Comparison of ENCODE assay signal across 9 cellular contexts in genomic region chr6:53171605-53172467, GRCh38. TPM values are rescaled to one million over a fixed set of nuclear protein-coding genes. Genes with fewer than 3 reads are reported as not detected.
DNase-seq lines count a peak whose midpoint lies in the region; TF ChIP-seq lines count a peak whose summit lies in the region.
"Had no signal": no experiment of that assay in that cellular context is flagged by ENCODE, and none has a peak within 500 bp of the region (broad histone marks: within the 10 kb centered on the region; RNA-seq: fewer than 3 reads in every experiment).

No MANE protein-coding gene starts in this region.

- DNase-seq in GF-D8 (lab: John Stamatoyannopoulos, UW), result peak; percentile 10
- DNase-seq in H7, result peak; percentile 82
- DNase-seq in M059J (ENCODE audit: low read depth), result peak; percentile 71
- peak; percentile 75 for DNase-seq in SK-MEL-5 (ENCODE audit: low read depth, low spot score)
- peak; percentile 74 to 92 (median 88) for DNase-seq in activated naive CD4-positive, alpha-beta T cell (lab: John Stamatoyannopoulos, UW)
- DNase-seq in glomerular endothelial cell (ENCODE audit: extremely low read depth, low read depth, low spot score), result peak; percentile 23
- peak; percentile 91 for DNase-seq in transverse colon

- H3K9ac ChIP-seq in parathyroid adenoma, result no peak overlapping the region

- H3K4me3 ChIP-seq in H7 (ENCODE audit: insufficient read depth, low read depth, low read length), result no peak overlapping the region
- no peak overlapping the region for H3K4me3 ChIP-seq in parathyroid adenoma (ENCODE audit: low read depth, low read length)
- no peak overlapping the region for H3K4me3 ChIP-seq in transverse colon

- in situ Hi-C loops in SK-MEL-5 (cut with HindIII; ENCODE audit: low pct_unique_long_range_greater_than_20kb, low sequenced_read_pairs) (no loop called here), transverse colon (cut with MboI; ENCODE audit: low pct_ligation_motif_present in 1 of 4, low pct_unique_long_range_greater_than_20kb in 1 of 4, low sequenced_read_pairs in 3 of 4) (loop anchor here (5.0 to 25.0 kb wide), 4 partner anchors 243 to 515 kb away; no protein-coding TSS in a partner anchor)

- 53 to 92% methylated on average over 10 to 20 of the region's 20 CpGs for WGBS in transverse colon (ENCODE audit: low coverage in 1 of 2), 2 donors

- no peak overlapping the region for H3K27ac ChIP-seq in parathyroid adenoma
- no peak overlapping the region for H3K27ac ChIP-seq in transverse colon

- H3K36me3 ChIP-seq in H7 (replicated peaks; ENCODE audit: control insufficient read depth, insufficient read depth, low read length) (no peaks in the 10 kb centered on the region), parathyroid adenoma (ENCODE audit: control insufficient read depth, insufficient read depth, low read length) (no peaks in the 10 kb centered on the region), transverse colon (no peaks in the 10 kb centered on the region)

- intact Hi-C loops in transverse colon (cut with DNase I; ENCODE audit: low total_unique reads), result loop anchor here (1.0 to 5.0 kb wide), 2 partner anchors 313 to 555 kb away; no protein-coding TSS in a partner anchor

- H2AFZ ChIP-seq in parathyroid adenoma, result peak overlapping the region; percentile 56

- H3K9me3 ChIP-seq in parathyroid adenoma (ENCODE audit: control insufficient read depth, low read length), result no peaks in the 10 kb centered on the region
- no peaks in the 10 kb centered on the region for H3K9me3 ChIP-seq in transverse colon

- H3K27me3 ChIP-seq in H7 (ENCODE audit: control insufficient read depth, insufficient read depth, low read length), result no peaks in the 10 kb centered on the region
- no peaks in the 10 kb centered on the region for H3K27me3 ChIP-seq in parathyroid adenoma (ENCODE audit: control insufficient read depth, insufficient read depth, low read length)
- no peaks in the 10 kb centered on the region for H3K27me3 ChIP-seq in transverse colon

- H3K4me1 ChIP-seq in parathyroid adenoma (peaks cover 2% of the 10 kb centered on the region), transverse colon (no peaks in the 10 kb centered on the region)

- no peak for TF ChIP-seq POLR2A in transverse colon (IDR thresholded peaks at IDR 0.05)

- TF ChIP-seq CTCF in parathyroid adenoma (IDR thresholded peaks at IDR 0.05) (peak; percentile 100), transverse colon (IDR thresholded peaks at IDR 0.05) (peak; percentile 100)

- H3K4me2 ChIP-seq in parathyroid adenoma (ENCODE audit: low read length), result no peak overlapping the region

- no peaks in the 10 kb centered on the region for H3K79me2 ChIP-seq in parathyroid adenoma

- TF ChIP-seq EP300 in transverse colon (IDR thresholded peaks at IDR 0.05; ENCODE audit: low read depth), result no peak

RNA-seq across cellular contexts. Expression of gene GCM1, which starts 23.2 kb away (rescaled TPM):
- total RNA-seq in H7 (2014; rRNA removed; shearing (Covaris generic)), result not detected in 2 replicates
- total RNA-seq in M059J (2014; rRNA removed; shearing (Covaris generic)), result not detected in 2 replicates
- not detected in 2 replicates for total RNA-seq in SK-MEL-5 (2014; rRNA removed; shearing (Covaris generic))
- polyA plus RNA-seq in SK-MEL-5 (2015; cell fraction: cytosol; rRNA removed), result not detected in 2 replicates
- not detected in 2 replicates for polyA plus RNA-seq in SK-MEL-5 (2015; cell fraction: nucleus; rRNA removed)
- total RNA-seq in glomerular endothelial cell (not detected in 2 replicates), transverse colon (under 1 TPM in 1 of 4 donors, not detected in 3; 0.32 TPM)
- total RNA-seq: temporal lobe had no signal

Comparison
In these comparisons a context has a peak if more than half of its experiments do, and no peak if none do; other contexts are left out.
1. DNase-seq: peak in every context shown above with its lines; median percentile 91 in transverse colon; 88 in activated naive CD4-positive, alpha-beta T cell; 82 in H7; 75 in SK-MEL-5; 71 in M059J; 23 in glomerular endothelial cell; 10 in GF-D8.